9 cellular contexts compared by ENCODE assay signal in the genomic region with DNA sequence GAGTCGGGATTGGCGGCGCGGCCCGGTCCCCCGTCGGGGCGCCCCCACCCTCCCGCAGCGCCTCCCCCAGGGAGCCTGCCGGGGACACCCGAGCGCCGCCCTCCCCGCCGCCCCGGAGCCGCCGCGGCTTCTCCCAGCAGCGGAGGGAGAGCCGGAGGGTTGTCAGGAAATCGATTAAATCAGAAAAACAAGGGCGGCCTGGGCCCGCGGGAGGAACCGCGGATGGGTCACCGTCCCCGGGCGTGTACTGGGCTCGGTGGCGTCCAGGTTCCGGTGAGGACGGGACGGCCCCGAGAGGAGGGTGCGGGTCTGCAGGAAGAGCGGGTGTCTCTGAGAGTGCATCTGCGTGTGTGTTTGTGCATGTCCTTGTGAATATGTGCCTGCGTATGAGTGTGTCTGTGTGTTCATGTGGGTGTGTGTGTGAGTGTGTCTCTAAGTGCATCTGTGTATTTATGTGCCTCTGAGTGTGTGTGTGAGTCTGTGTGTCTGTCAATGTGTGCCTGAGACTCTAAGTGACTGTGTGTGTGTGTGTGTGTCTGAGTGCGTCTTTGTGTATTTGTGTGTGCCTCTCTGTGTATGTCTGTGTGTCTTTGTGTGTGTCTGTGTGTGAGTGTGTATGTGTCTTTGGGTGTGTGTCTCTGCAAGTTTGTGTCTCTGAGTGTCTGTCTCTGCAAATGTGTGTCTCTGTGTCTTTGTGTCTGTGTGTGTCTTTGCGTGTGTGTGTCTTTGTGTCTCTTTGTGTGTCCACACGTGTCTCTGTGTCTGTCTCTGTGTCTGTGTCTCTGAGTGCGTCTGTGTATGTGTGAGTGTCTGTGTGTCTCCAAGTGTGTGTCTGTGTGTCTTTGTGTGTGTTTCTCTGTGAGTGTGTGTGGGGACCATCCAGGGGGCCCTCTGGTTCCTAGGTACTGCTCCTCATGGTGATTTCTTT. TPM values are rescaled to one million over a fixed set of nuclear protein-coding genes. Genes with fewer than 3 reads are reported as not detected.
DNase-seq lines count a peak whose midpoint lies in the region; ATAC-seq, FAIRE-seq and TF ChIP-seq lines count a peak whose summit lies in the region.
"Had no signal": no experiment of that assay in that cellular context is flagged by ENCODE, and none has a peak within 500 bp of the region (broad histone marks: within the 10 kb centered on the region; RNA-seq: fewer than 3 reads in every experiment).

No MANE protein-coding gene starts in this region.

- no peaks in the 10 kb centered on the region for H3K9me3 ChIP-seq in SK-N-MC (ENCODE audit: low read depth, low read length)
- peaks cover 9% of the 10 kb centered on the region for H3K9me3 ChIP-seq in HepG2 (ENCODE audit: low read length)
- no peaks in the 10 kb centered on the region for H3K9me3 ChIP-seq in suprapubic skin

- H3K27ac ChIP-seq in SK-N-MC (no peak overlapping the region), HepG2 (ENCODE audit: extremely low read length, insufficient read depth, low read length) (peak overlapping the region; percentile 3), suprapubic skin (peak overlapping the region; percentile 93)

- H3K4me2 ChIP-seq in HepG2 (ENCODE audit: low read depth, low read length), result peak overlapping the region; percentile 93

- in situ Hi-C loops in HepG2 (cut with HindIII; ENCODE audit: extremely low pct_ligation_motif_present, low pct_unique_long_range_greater_than_20kb), result no loop called here

- POLR2A ChIA-PET in HepG2 (lab: Yijun Ruan, JAX), result no interaction called here

- H3K9ac ChIP-seq in SK-N-MC (ENCODE audit: insufficient read length), result peak overlapping the region; percentile 69
- peak overlapping the region; percentile 72 for H3K9ac ChIP-seq in HepG2 (ENCODE audit: insufficient read depth, low read depth, low read length)

- TF ChIP-seq POLR2A in HepG2 (IDR thresholded peaks at IDR 0.05; ENCODE audit: insufficient read depth in 1 of 2, low read depth in 2 of 2, low read length in 2 of 2) (no peak), suprapubic skin (IDR thresholded peaks at IDR 0.05) (no peak)

- TSS peak; percentile 60 for BruUV-seq in HepG2 (replicated peaks; lab: Mats Ljungman, UMichigan)

- peak; percentile 4; the same call in 2 of the 3 replicates for ATAC-seq in HepG2
- no peak for ATAC-seq in HG03196 (IDR thresholded peaks at IDR 0.05; ENCODE audit: unreplicated experiment)
- no peak for ATAC-seq in HG03175 (IDR thresholded peaks at IDR 0.05; ENCODE audit: unreplicated experiment)

- peaks cover 4% of the 10 kb centered on the region; the same call in 1 of the 2 replicates for H4K20me1 ChIP-seq in HepG2 (ENCODE audit: insufficient read depth, low read length)

- H3K4me3 ChIP-seq in SK-N-MC, result peak overlapping the region; percentile 80
- H3K4me3 ChIP-seq in HepG2 (replicated peaks in 1 of 3; ENCODE audit: insufficient read depth in 1 of 3, low read depth in 2 of 3, low read length in 3 of 3), result peak overlapping the region; percentile 53 to 83 (median 76)
- H3K4me3 ChIP-seq in suprapubic skin, result peak overlapping the region; percentile 78

- TF ChIP-seq CTCF in HepG2 (CRISPR knock-in tag; IDR thresholded peaks at IDR 0.05), result no peak
- TF ChIP-seq CTCF in suprapubic skin (IDR thresholded peaks at IDR 0.05), result no peak

- peak; percentile 65 for FAIRE-seq in HepG2 (lab: Jason Lieb, UNC)
- FAIRE-seq: GM18507 had no signal

- TF ChIP-seq EP300 in HepG2 (IDR thresholded peaks at IDR 0.05; ENCODE audit: low read depth in 2 of 2, low read length in 2 of 2) (no peak), HepG2 (CRISPR knock-in tag; IDR thresholded peaks at IDR 0.05; ENCODE audit: borderline replicate concordance) (no peak), suprapubic skin (IDR thresholded peaks at IDR 0.05) (no peak)

- H3K36me3 ChIP-seq in SK-N-MC (ENCODE audit: insufficient read depth, low read length) (no peaks in the 10 kb centered on the region), HepG2 (replicated peaks in 1 of 2; ENCODE audit: control insufficient read depth in 1 of 2, insufficient read depth in 2 of 2, low read length in 2 of 2) (no peaks in the 10 kb centered on the region), suprapubic skin (no peaks in the 10 kb centered on the region)

- H2AFZ ChIP-seq in HepG2 (ENCODE audit: low read length), result no peak overlapping the region

- peaks cover 69% of the 10 kb centered on the region for H3K4me1 ChIP-seq in HepG2 (ENCODE audit: insufficient read depth, low read length)
- H3K4me1 ChIP-seq in suprapubic skin, result peaks cover 63% of the 10 kb centered on the region

- 4% methylated on average over 23 of the region's 45 CpGs for WGBS in HepG2 (ENCODE audit: low lambda C conversion rate)
- WGBS in suprapubic skin, result 6% methylated on average over 22 of the region's 45 CpGs

- intact Hi-C loops in HepG2 (cut with micrococcal nuclease; ENCODE audit: unreplicated experiment), result no loop called here

- peak; percentile 34 for DNase-seq in stimulated activated CD4-positive, alpha-beta T cell treated with anti-CD3 and anti-CD28 coated beads, Interleukin-12 subunit alpha, Interleukin-12 subunit beta, amount 100 ng/mL, for 4 hours
- DNase-seq in stimulated activated CD4-positive, alpha-beta T cell treated with anti-CD3 and anti-CD28 coated beads, Interleukin-1b, Interleukin-23, amount 100 ng/mL, for 48 hours, result no peak
- DNase-seq in SK-N-MC (ENCODE audit: low read depth, low spot score), result no peak
- DNase-seq in brain pericyte (ENCODE audit: low read depth, low spot score), result peak; percentile 46
- no peak for DNase-seq in HepG2 (ENCODE audit: low spot score)
- DNase-seq in suprapubic skin (ENCODE audit: low spot score in 2 of 2), result no peak

- H3K27me3 ChIP-seq in HepG2 (ENCODE audit: control insufficient read depth in 1 of 2, insufficient read depth in 2 of 2, low read length in 2 of 2), result no peaks in the 10 kb centered on the region
- H3K27me3 ChIP-seq in suprapubic skin, result no peaks in the 10 kb centered on the region

- CTCF ChIA-PET in HepG2 (lab: Yijun Ruan, JAX; ENCODE audit: low intra/inter-chr PET ratio, low total read pairs), result no interaction called here

- H3K79me2 ChIP-seq in HepG2 (ENCODE audit: insufficient read depth, low read length), result peaks cover 28% of the 10 kb centered on the region

- no peak for TF ChIP-seq RAD21 in HepG2 (CRISPR knock-in tag; IDR thresholded peaks at IDR 0.05)

RNA-seq across cellular contexts. Expression of gene SPSB1, which starts 1.1 kb away (rescaled TPM):
- total RNA-seq in HepG2 (2016; rRNA removed; fragmentation: Illumina TruSeq; extraction: Trizol) (5.0 and 7.1 TPM in 2 replicates), suprapubic skin (10 to 100 TPM; 28.3 to 49.2 (median 42.1) TPM)
- 2.4 and 2.5 TPM in 2 replicates for total RNA-seq in HepG2 (2016; cell fraction: cytosol; rRNA removed; fragmentation: Illumina TruSeq; extraction: Trizol; ENCODE audit: low read depth)
- total RNA-seq in HepG2 (2016; cell fraction: insoluble cytoplasmic fraction; rRNA removed; fragmentation: Illumina TruSeq; extraction: Trizol), result 5.2 and 5.8 TPM in 2 replicates
- total RNA-seq in HepG2 (2016; cell fraction: membrane; rRNA removed; fragmentation: Illumina TruSeq; extraction: Trizol), result 4.4 and 5.9 TPM in 2 replicates
- 4.3 and 4.4 TPM in 2 replicates for total RNA-seq in HepG2 (2016; cell fraction: nucleus; rRNA removed; fragmentation: Illumina TruSeq; extraction: Trizol)
- 8.0 and 10.9 TPM in 2 replicates for polyA plus RNA-seq in HepG2 (2011; rRNA removed)
- polyA plus RNA-seq in HepG2 (2011; cell fraction: cytosol; rRNA removed), result 8.1 and 8.5 TPM in 2 replicates
- 5.1 TPM in 2 replicates for polyA plus RNA-seq in HepG2 (2011; cell fraction: nucleus; rRNA removed)
- polyA plus RNA-seq in HepG2 (2012), result 4.0 and 7.7 TPM in 2 replicates
- polyA plus RNA-seq in HepG2 (2016; cell fraction: cytosol; fragmentation: Illumina TruSeq; extraction: Trizol; ENCODE audit: low read depth), result 1.9 and 2.2 TPM in 2 replicates
- polyA plus RNA-seq in HepG2 (2016; cell fraction: insoluble cytoplasmic fraction; fragmentation: Illumina TruSeq; extraction: Trizol; ENCODE audit: low read depth), result 7.3 and 7.8 TPM in 2 replicates
- polyA plus RNA-seq in HepG2 (2016; cell fraction: membrane; fragmentation: Illumina TruSeq; extraction: Trizol; ENCODE audit: low read depth), result 3.9 and 4.2 TPM in 2 replicates
- polyA plus RNA-seq in HepG2 (2016; cell fraction: nucleus; fragmentation: Illumina TruSeq; extraction: Trizol; ENCODE audit: insufficient read depth, low read depth), result 3.9 and 4.4 TPM in 2 replicates
- polyA minus RNA-seq in HepG2 (2011; rRNA and poly(A)+ RNA removed; ENCODE audit: low replicate concordance), result 9.2 and 17.1 TPM in 2 replicates
- polyA minus RNA-seq in HepG2 (2011; cell fraction: cytosol; rRNA and poly(A)+ RNA removed), result 3.6 and 6.4 TPM in 2 replicates
- 3.1 and 4.2 TPM in 2 replicates for polyA minus RNA-seq in HepG2 (2011; cell fraction: nucleus; rRNA and poly(A)+ RNA removed)

RNA-seq across cellular contexts. Expression of gene H6PD, which starts 59.2 kb away (rescaled TPM):
- total RNA-seq in HepG2 (2016; rRNA removed; fragmentation: Illumina TruSeq; extraction: Trizol) (6.3 and 9.3 TPM in 2 replicates), suprapubic skin (100 to 1,000 TPM in 2 of 4 donors, 10 to 100 TPM in 2; 83.6 to 130 (median 106) TPM)
- 0.79 and 0.81 TPM in 2 replicates for total RNA-seq in HepG2 (2016; cell fraction: cytosol; rRNA removed; fragmentation: Illumina TruSeq; extraction: Trizol; ENCODE audit: low read depth)
- 5.4 and 9.4 TPM in 2 replicates for total RNA-seq in HepG2 (2016; cell fraction: insoluble cytoplasmic fraction; rRNA removed; fragmentation: Illumina TruSeq; extraction: Trizol)
- 2.5 TPM in 2 replicates for total RNA-seq in HepG2 (2016; cell fraction: membrane; rRNA removed; fragmentation: Illumina TruSeq; extraction: Trizol)
- total RNA-seq in HepG2 (2016; cell fraction: nucleus; rRNA removed; fragmentation: Illumina TruSeq; extraction: Trizol), result 10.0 and 12.1 TPM in 2 replicates
- polyA plus RNA-seq in HepG2 (2011; rRNA removed), result 14.1 and 21.5 TPM in 2 replicates
- 13.3 and 14.5 TPM in 2 replicates for polyA plus RNA-seq in HepG2 (2011; cell fraction: cytosol; rRNA removed)
- 26.3 and 26.5 TPM in 2 replicates for polyA plus RNA-seq in HepG2 (2011; cell fraction: nucleus; rRNA removed)
- 10.8 and 11.1 TPM in 2 replicates for polyA plus RNA-seq in HepG2 (2012)
- 0.36 TPM in 2 replicates for polyA plus RNA-seq in HepG2 (2016; cell fraction: cytosol; fragmentation: Illumina TruSeq; extraction: Trizol; ENCODE audit: low read depth)
- 4.2 and 4.6 TPM in 2 replicates for polyA plus RNA-seq in HepG2 (2016; cell fraction: insoluble cytoplasmic fraction; fragmentation: Illumina TruSeq; extraction: Trizol; ENCODE audit: low read depth)
- 0.93 and 0.94 TPM in 2 replicates for polyA plus RNA-seq in HepG2 (2016; cell fraction: membrane; fragmentation: Illumina TruSeq; extraction: Trizol; ENCODE audit: low read depth)
- 15.4 and 16.8 TPM in 2 replicates for polyA plus RNA-seq in HepG2 (2016; cell fraction: nucleus; fragmentation: Illumina TruSeq; extraction: Trizol; ENCODE audit: insufficient read depth, low read depth)
- polyA minus RNA-seq in HepG2 (2011; rRNA and poly(A)+ RNA removed; ENCODE audit: low replicate concordance), result 2.9 and 31.0 TPM in 2 replicates
- polyA minus RNA-seq in HepG2 (2011; cell fraction: cytosol; rRNA and poly(A)+ RNA removed), result 14.3 and 18.7 TPM in 2 replicates
- polyA minus RNA-seq in HepG2 (2011; cell fraction: nucleus; rRNA and poly(A)+ RNA removed), result 7.9 and 11.3 TPM in 2 replicates

Comparison
In these comparisons a context has a peak if more than half of its experiments do, and no peak if none do; other contexts are left out.
1. DNase-seq: peak in stimulated activated CD4-positive, alpha-beta T cell treated with anti-CD3 and anti-CD28 coated beads, Interleukin-12 subunit alpha, Interleukin-12 subunit beta, amount 100 ng/mL, for 4 hours (single experiment) and brain pericyte (single experiment); none in stimulated activated CD4-positive, alpha-beta T cell treated with anti-CD3 and anti-CD28 coated beads, Interleukin-1b, Interleukin-23, amount 100 ng/mL, for 48 hours (single experiment), SK-N-MC (single experiment), HepG2 (single experiment) and suprapubic skin (0 of 2).
2. RNA of gene H6PD, which starts 59.2 kb away (total RNA-seq): 83.6 to 130 TPM in suprapubic skin; 0.79 to 12.1 TPM in HepG2; every median in the first group is over 4 times any median in the second.
3. Peak in every context shown above with its lines, with median percentiles within 50 percentile points of each other: H3K4me3 ChIP-seq.